2 cellular contexts compared by ENCODE assay signal in genomic region chr19:806815-807421, GRCh38.
TF ChIP-seq lines count a peak whose summit lies in the region.

No MANE protein-coding gene starts in this region.

TF ChIP-seq in SK-N-SH, 30 proteins besides CTCF, POLR2A, EP300 and RAD21 (continued from another document):
- TF ChIP-seq ZBTB33 (IDR thresholded peaks at IDR 0.05; ENCODE audit: borderline replicate concordance, low read depth): no peak
- TF ChIP-seq EZH2phosphoT487 (IDR thresholded peaks at IDR 0.05; ENCODE audit: borderline replicate concordance, low read depth): no peak
- TF ChIP-seq FOSL2 (IDR thresholded peaks at IDR 0.05; ENCODE audit: borderline replicate concordance, low read depth): no peak
- TF ChIP-seq TEAD4 (IDR thresholded peaks at IDR 0.05; ENCODE audit: borderline replicate concordance, insufficient read depth): no peak
- TF ChIP-seq, protein P1, sequence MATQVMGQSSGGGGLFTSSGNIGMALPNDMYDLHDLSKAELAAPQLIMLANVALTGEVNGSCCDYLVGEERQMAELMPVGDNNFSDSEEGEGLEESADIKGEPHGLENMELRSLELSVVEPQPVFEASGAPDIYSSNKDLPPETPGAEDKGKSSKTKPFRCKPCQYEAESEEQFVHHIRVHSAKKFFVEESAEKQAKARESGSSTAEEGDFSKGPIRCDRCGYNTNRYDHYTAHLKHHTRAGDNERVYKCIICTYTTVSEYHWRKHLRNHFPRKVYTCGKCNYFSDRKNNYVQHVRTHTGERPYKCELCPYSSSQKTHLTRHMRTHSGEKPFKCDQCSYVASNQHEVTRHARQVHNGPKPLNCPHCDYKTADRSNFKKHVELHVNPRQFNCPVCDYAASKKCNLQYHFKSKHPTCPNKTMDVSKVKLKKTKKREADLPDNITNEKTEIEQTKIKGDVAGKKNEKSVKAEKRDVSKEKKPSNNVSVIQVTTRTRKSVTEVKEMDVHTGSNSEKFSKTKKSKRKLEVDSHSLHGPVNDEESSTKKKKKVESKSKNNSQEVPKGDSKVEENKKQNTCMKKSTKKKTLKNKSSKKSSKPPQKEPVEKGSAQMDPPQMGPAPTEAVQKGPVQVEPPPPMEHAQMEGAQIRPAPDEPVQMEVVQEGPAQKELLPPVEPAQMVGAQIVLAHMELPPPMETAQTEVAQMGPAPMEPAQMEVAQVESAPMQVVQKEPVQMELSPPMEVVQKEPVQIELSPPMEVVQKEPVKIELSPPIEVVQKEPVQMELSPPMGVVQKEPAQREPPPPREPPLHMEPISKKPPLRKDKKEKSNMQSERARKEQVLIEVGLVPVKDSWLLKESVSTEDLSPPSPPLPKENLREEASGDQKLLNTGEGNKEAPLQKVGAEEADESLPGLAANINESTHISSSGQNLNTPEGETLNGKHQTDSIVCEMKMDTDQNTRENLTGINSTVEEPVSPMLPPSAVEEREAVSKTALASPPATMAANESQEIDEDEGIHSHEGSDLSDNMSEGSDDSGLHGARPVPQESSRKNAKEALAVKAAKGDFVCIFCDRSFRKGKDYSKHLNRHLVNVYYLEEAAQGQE (IDR thresholded peaks at IDR 0.05; ENCODE audit: low read depth, low read length): no peak
- no peak for TF ChIP-seq MEF2A (IDR thresholded peaks at IDR 0.05; ENCODE audit: borderline replicate concordance, low read depth)
- no peak for TF ChIP-seq MAX (IDR thresholded peaks at IDR 0.05; ENCODE audit: low read depth)
- no peak for TF ChIP-seq TAF1 (IDR thresholded peaks at IDR 0.05; ENCODE audit: borderline replicate concordance, low read depth, low read length)
- TF ChIP-seq YY1 (IDR thresholded peaks at IDR 0.05; ENCODE audit: low read depth): no peak
- TF ChIP-seq USF1 (IDR thresholded peaks at IDR 0.05; ENCODE audit: borderline replicate concordance, low read depth): no peak
- no peak for TF ChIP-seq SIN3A (IDR thresholded peaks at IDR 0.05; ENCODE audit: borderline replicate concordance, low read depth, low read length)
- no peak for TF ChIP-seq NRF1 (IDR thresholded peaks at IDR 0.05; ENCODE audit: low read depth, low read length)
- TF ChIP-seq CHD2 (IDR thresholded peaks at IDR 0.05; ENCODE audit: low read length, partially characterized antibody): no peak

TF ChIP-seq in SK-N-SH treated with all-trans-retinoic acid at 6 μM for 48 hours, 23 proteins besides CTCF, POLR2A, EP300 and RAD21 (continued from another document):
- TF ChIP-seq TCF4 (CRISPR knock-in tag; IDR thresholded peaks at IDR 0.05; ENCODE audit: borderline replicate concordance) (no peak), ZNF70 (CRISPR knock-in tag; IDR thresholded peaks at IDR 0.05) (no peak), ISL1 (CRISPR knock-in tag; IDR thresholded peaks at IDR 0.05) (no peak), TSHZ2 (CRISPR knock-in tag; IDR thresholded peaks at IDR 0.05) (no peak), ZNF8 (CRISPR knock-in tag; IDR thresholded peaks at IDR 0.05) (no peak), GLIS3 (CRISPR knock-in tag; IDR thresholded peaks at IDR 0.05) (no peak), TOX (CRISPR knock-in tag; IDR thresholded peaks at IDR 0.05; ENCODE audit: borderline replicate concordance) (no peak), ARNTL (CRISPR knock-in tag; IDR thresholded peaks at IDR 0.05; ENCODE audit: borderline replicate concordance, low read depth) (no peak), CSDC2 (CRISPR knock-in tag; IDR thresholded peaks at IDR 0.05) (no peak), OSR1 (CRISPR knock-in tag; IDR thresholded peaks at IDR 0.05) (no peak), PPARA (CRISPR knock-in tag; IDR thresholded peaks at IDR 0.05; ENCODE audit: borderline replicate concordance) (no peak)
- TF ChIP-seq, protein P2, sequence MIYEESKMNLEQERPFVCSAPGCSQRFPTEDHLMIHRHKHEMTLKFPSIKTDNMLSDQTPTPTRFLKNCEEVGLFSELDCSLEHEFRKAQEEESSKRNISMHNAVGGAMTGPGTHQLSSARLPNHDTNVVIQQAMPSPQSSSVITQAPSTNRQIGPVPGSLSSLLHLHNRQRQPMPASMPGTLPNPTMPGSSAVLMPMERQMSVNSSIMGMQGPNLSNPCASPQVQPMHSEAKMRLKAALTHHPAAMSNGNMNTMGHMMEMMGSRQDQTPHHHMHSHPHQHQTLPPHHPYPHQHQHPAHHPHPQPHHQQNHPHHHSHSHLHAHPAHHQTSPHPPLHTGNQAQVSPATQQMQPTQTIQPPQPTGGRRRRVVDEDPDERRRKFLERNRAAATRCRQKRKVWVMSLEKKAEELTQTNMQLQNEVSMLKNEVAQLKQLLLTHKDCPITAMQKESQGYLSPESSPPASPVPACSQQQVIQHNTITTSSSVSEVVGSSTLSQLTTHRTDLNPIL (CRISPR knock-in tag; IDR thresholded peaks at IDR 0.05; ENCODE audit: low read depth): no peak
